8 cellular contexts compared by ENCODE assay signal in genomic region chr1:165827199-165828102, GRCh38. TPM values are rescaled to one million over a fixed set of nuclear protein-coding genes. Genes with fewer than 3 reads are reported as not detected.
A peak's percentile ranks its signal among the peaks of the same experiment; 100 is the strongest.
DNase-seq lines count a peak whose midpoint lies in the region; ATAC-seq and TF ChIP-seq lines count a peak whose summit lies in the region.

Gene UCK2, plus strand, starts transcription at chr1:165827614. Its CDS starts 220 bp downstream, at chr1:165827834.

- TF ChIP-seq CTCF in colonic mucosa (IDR thresholded peaks at IDR 0.05): no peak

- H3K9ac ChIP-seq in colonic mucosa (ENCODE audit: low read depth in 2 of 2, low read length in 2 of 2): peak within 1 kb of the TSS; percentile 73 to 85

- no peaks in the 10 kb centered on the region for H3K9me3 ChIP-seq in colonic mucosa

- peak within 1 kb of the TSS; percentile 98 for H3K27ac ChIP-seq in colonic mucosa

- DNase-seq in AML-193 (lab: John Stamatoyannopoulos, UW) (peak; percentile 65 to 76), NCI-H345 (lab: John Stamatoyannopoulos, UW) (peak; percentile 81), colonic mucosa (peak; percentile 89), left lobe of liver (ENCODE audit: low spot score) (peak; percentile 86)
- peak; percentile 20 for DNase-seq in activated CD4-positive, alpha-beta T cell treated with anti-CD3 and anti-CD28 coated beads for 1 hour
- DNase-seq in stimulated activated CD4-positive, alpha-beta T cell treated with anti-CD3 and anti-CD28 coated beads, Interleukin-2, amount 100 ng/mL, for 48 hours: peak; percentile 58 to 65

- H3K4me3 ChIP-seq in colonic mucosa: peak within 1 kb of the TSS; percentile 94

- intact Hi-C loops in colonic mucosa (cut with DNase I): no loop called here

- no peaks in the 10 kb centered on the region for H3K27me3 ChIP-seq in colonic mucosa

- peaks cover 6% of the 10 kb centered on the region for H3K4me1 ChIP-seq in colonic mucosa

- no peaks in the 10 kb centered on the region for H3K36me3 ChIP-seq in colonic mucosa

- peak; percentile 65 for ATAC-seq in GM18870 (IDR thresholded peaks at IDR 0.05; ENCODE audit: unreplicated experiment)
- peak; percentile 66 for ATAC-seq in HG03103 (IDR thresholded peaks at IDR 0.05; ENCODE audit: low read depth, unreplicated experiment)
- peak; percentile 92 for ATAC-seq in left lobe of liver

RNA-seq across cellular contexts. Expression of gene UCK2, which starts in this region (rescaled TPM):
- total RNA-seq in colonic mucosa: 10 to 100 TPM; 39.6 to 69.0 TPM
- total RNA-seq in left lobe of liver: 8.1 TPM

Comparison
In these comparisons a context has a peak if more than half of its experiments do, and no peak if none do; other contexts are left out.
1. Peak in every context shown above with its lines: DNase-seq, ATAC-seq, H3K4me3 ChIP-seq and H3K27ac ChIP-seq.
2. DNase-seq: peak in every context shown above with its lines; median percentile 89 in colonic mucosa; 86 in left lobe of liver; 81 in NCI-H345; 70 in AML-193; 62 in stimulated activated CD4-positive, alpha-beta T cell treated with anti-CD3 and anti-CD28 coated beads, Interleukin-2, amount 100 ng/mL, for 48 hours; 20 in activated CD4-positive, alpha-beta T cell treated with anti-CD3 and anti-CD28 coated beads for 1 hour.